ENCODE assay signal across 17 cellular contexts in the genomic region with DNA sequence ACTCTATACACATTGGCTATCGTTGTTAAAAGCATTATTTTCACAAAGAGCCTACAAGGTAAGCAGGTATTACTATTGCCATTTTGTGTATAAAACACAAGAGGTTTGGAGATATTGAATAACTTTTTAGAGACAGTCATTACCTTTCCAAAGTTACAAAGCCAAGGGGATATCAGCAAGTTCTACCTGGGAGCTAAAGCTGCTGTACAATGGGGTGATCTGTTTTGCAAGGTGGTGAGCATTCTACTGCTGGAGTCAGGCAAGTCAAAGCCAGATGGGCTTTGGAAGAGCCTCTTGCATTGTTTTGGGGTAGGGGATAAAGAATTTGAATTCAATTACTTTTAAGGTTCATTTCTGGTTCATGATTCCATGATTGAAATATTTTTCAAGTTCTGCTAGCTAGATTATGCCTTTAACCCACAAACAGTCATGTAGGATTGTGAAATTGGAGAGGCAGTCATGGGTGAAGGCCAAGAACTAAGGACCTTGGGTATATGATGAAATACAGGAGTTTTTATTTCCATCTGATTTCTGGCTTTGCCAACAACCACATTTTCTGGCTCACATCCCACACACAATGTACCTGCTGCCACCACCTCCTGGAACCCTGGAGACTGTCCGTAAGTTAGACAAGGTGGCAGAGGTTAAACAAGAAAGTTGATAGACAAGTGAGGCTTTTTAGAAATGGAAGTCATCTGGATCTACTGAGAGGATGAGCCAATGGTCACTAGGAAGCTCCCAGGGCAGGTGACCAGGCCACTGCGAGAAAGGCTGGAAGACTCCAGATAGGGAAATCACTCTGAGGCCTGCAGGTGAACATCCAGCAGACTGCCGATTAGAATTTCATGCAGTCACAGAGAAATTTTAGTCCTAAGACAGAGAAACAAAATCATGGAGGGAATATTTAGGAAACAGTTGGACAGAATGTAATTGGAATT.
DNase-seq lines count a peak whose midpoint lies in the region; ATAC-seq and TF ChIP-seq lines count a peak whose summit lies in the region.
"Had no signal": no experiment of that assay in that cellular context is flagged by ENCODE, and none has a peak within 500 bp of the region (broad histone marks: within the 10 kb centered on the region; RNA-seq: fewer than 3 reads in every experiment).

No MANE protein-coding gene starts in this region.

- CTCF ChIA-PET in mammary epithelial cell (lab: Charles Lee; ENCODE audit: low non-redundant PET), result no interaction called here

- TF ChIP-seq CTCF in mammary epithelial cell (conservative IDR thresholded peaks at IDR 0.05 in 1 of 2, IDR thresholded peaks at IDR 0.05 in 1 of 2; ENCODE audit: extremely low read depth in 1 of 2, insufficient read depth in 1 of 2, low read depth in 1 of 2, low read length in 2 of 2) (no peak), neural progenitor cell (IDR thresholded peaks at IDR 0.05) (no peak), smooth muscle cell (IDR thresholded peaks at IDR 0.05; ENCODE audit: borderline replicate concordance, insufficient read depth, poor library complexity, severe bottlenecking) (no peak)

- no peaks in the 10 kb centered on the region for H3K36me3 Mint-ChIP-seq in neural progenitor cell

- H2AFZ ChIP-seq in ACC112 (ENCODE audit: low read length, unreplicated experiment), result no peak overlapping the region
- no peak overlapping the region for H2AFZ ChIP-seq in GM23248
- no peak overlapping the region for H2AFZ ChIP-seq in mammary epithelial cell (ENCODE audit: low read depth, low read length)
- no peak overlapping the region for H2AFZ ChIP-seq in neural progenitor cell (replicated peaks)
- H2AFZ ChIP-seq in smooth muscle cell (ENCODE audit: low read depth), result no peak overlapping the region

- no peak for ATAC-seq in HG02763 (IDR thresholded peaks at IDR 0.05; ENCODE audit: unreplicated experiment)
- ATAC-seq: activated T-cell treated with anti-CD3 and anti-CD28 coated beads, Interleukin-2, amount 50 U/mL, for 4 hours had no signal

- H3K9me3 Mint-ChIP-seq in neural progenitor cell, result peaks cover 6% of the 10 kb centered on the region

- H3K4me1 ChIP-seq in ACC112 (ENCODE audit: control insufficient read depth, insufficient read depth, low read length, unreplicated experiment), result peaks cover 37% of the 10 kb centered on the region
- H3K4me1 ChIP-seq in GM23248 (ENCODE audit: insufficient read depth), result peaks cover 38% of the 10 kb centered on the region
- H3K4me1 ChIP-seq in mammary epithelial cell (ENCODE audit: insufficient read depth, low read length), result peaks cover 4% of the 10 kb centered on the region
- no peaks in the 10 kb centered on the region for H3K4me1 ChIP-seq in neural progenitor cell
- H3K4me1 ChIP-seq in smooth muscle cell (ENCODE audit: low read depth), result no peaks in the 10 kb centered on the region
- H3K4me1 ChIP-seq: uterus had no signal

- in situ Hi-C loops in GM23248 (cut with MboI) (no loop called here), mammary epithelial cell (cut with MboI; ENCODE audit: low sequenced_read_pairs in 2 of 2) (no loop called here)

- H3K27me3 ChIP-seq in ACC112 (ENCODE audit: insufficient read depth, low read length), result no peaks in the 10 kb centered on the region
- H3K27me3 ChIP-seq in GM23248 (replicated peaks; ENCODE audit: insufficient read depth), result no peaks in the 10 kb centered on the region
- H3K27me3 ChIP-seq in mammary epithelial cell (ENCODE audit: insufficient read depth, low read length), result no peaks in the 10 kb centered on the region
- H3K27me3 ChIP-seq in neural progenitor cell, result no peaks in the 10 kb centered on the region
- peaks cover 13% of the 10 kb centered on the region for H3K27me3 ChIP-seq in smooth muscle cell (ENCODE audit: low read depth)
- H3K27me3 ChIP-seq: uterus had no signal

- DNase-seq in GM23248 (peak; percentile 82), mammary epithelial cell (peak; percentile 58), kidney tubule cell (ENCODE audit: low spot score) (peak; percentile 76), neural progenitor cell (ENCODE audit: low spot score) (no peak), NCI-H2227 (lab: John Stamatoyannopoulos, UW; ENCODE audit: unreplicated experiment) (no peak), smooth muscle cell (lab: John Stamatoyannopoulos, UW; ENCODE audit: unreplicated experiment) (no peak)
- DNase-seq: ACHN; activated CD4-positive, CD25-positive, alpha-beta regulatory T cell treated with anti-CD3 and anti-CD28 coated beads, Interleukin-2, amount 50 U/mL, for 72 hours; activated T-cell treated with anti-CD3 and anti-CD28 coated beads, Interleukin-2, amount 50 U/mL, for 4 hours; DND-41; endodermal cell; NCI-H1105; OCI-M1; uterus had no signal

- H3K4me3 ChIP-seq in ACC112 (ENCODE audit: low read depth, low read length) (no peak overlapping the region), GM23248 (0 out of 2 replicates have a peak overlapping the region, but pooled peaks have one; percentile 29), mammary epithelial cell (replicated peaks in 1 of 3; ENCODE audit: insufficient read depth in 1 of 3, low read depth in 2 of 3, low read length in 3 of 3) (no peak overlapping the region), neural progenitor cell (no peak overlapping the region), smooth muscle cell (no peak overlapping the region)
- H3K4me3 ChIP-seq: uterus had no signal

- dilution Hi-C loops in mammary epithelial cell (cut with HindIII; ENCODE audit: low sequenced_read_pairs), result no loop called here

- H3K9ac ChIP-seq in GM23248, result no peak overlapping the region
- no peak overlapping the region for H3K9ac ChIP-seq in mammary epithelial cell (ENCODE audit: insufficient read depth, low read length)
- H3K9ac ChIP-seq in neural progenitor cell, result no peak overlapping the region
- H3K9ac ChIP-seq in smooth muscle cell (ENCODE audit: low read depth), result no peak overlapping the region

- 65 to 70% methylated on average over 4 of the region's 4 CpGs for WGBS in GM23248 (ENCODE audit: low coverage in 1 of 2, low lambda C conversion rate in 2 of 2, missing lambda C conversion rate in 2 of 2), 2 experiments
- 81% methylated on average over 3 of the region's 4 CpGs for WGBS in mammary epithelial cell (ENCODE audit: low coverage, missing lambda C conversion rate)
- WGBS in smooth muscle cell (ENCODE audit: low lambda C conversion rate), result over 99% methylated on average over 4 of the region's 4 CpGs

- H3K9me3 ChIP-seq in GM23248 (ENCODE audit: low read depth) (no peaks in the 10 kb centered on the region), mammary epithelial cell (replicated peaks; ENCODE audit: insufficient read depth, low read length) (no peaks in the 10 kb centered on the region), neural progenitor cell (ENCODE audit: low read depth) (no peaks in the 10 kb centered on the region), smooth muscle cell (replicated peaks; ENCODE audit: low read depth) (no peaks in the 10 kb centered on the region)
- H3K9me3 ChIP-seq: uterus had no signal

- peaks cover 7% of the 10 kb centered on the region for H3K27me3 Mint-ChIP-seq in neural progenitor cell (ENCODE audit: insufficient read depth, low read depth)

- intact Hi-C loops in mammary epithelial cell (cut with micrococcal nuclease), result no loop called here

- BruUV-seq in mammary epithelial cell (replicated peaks; lab: Mats Ljungman, UMichigan), result no TSS peak

- no peak overlapping the region for H3K4me3 Mint-ChIP-seq in neural progenitor cell
- H3K4me3 Mint-ChIP-seq: activated T-cell treated with anti-CD3 and anti-CD28 coated beads, Interleukin-2, amount 50 U/mL, for 4 hours; brain; endodermal cell had no signal

- H3K27ac ChIP-seq in ACC112 (ENCODE audit: low read depth, low read length), result peak overlapping the region; percentile 63
- peak overlapping the region; percentile 70 for H3K27ac ChIP-seq in GM23248
- no peak overlapping the region for H3K27ac ChIP-seq in mammary epithelial cell (ENCODE audit: insufficient read depth, low read depth, low read length)
- H3K27ac ChIP-seq in neural progenitor cell, result no peak overlapping the region
- no peak overlapping the region for H3K27ac ChIP-seq in smooth muscle cell (ENCODE audit: low read depth)
- H3K27ac ChIP-seq: uterus had no signal

- no peaks in the 10 kb centered on the region for H3K4me1 Mint-ChIP-seq in neural progenitor cell

- H3K36me3 ChIP-seq in ACC112 (ENCODE audit: insufficient read depth, low read length) (no peaks in the 10 kb centered on the region), GM23248 (ENCODE audit: low read depth) (no peaks in the 10 kb centered on the region), mammary epithelial cell (ENCODE audit: insufficient read depth, low read length) (no peaks in the 10 kb centered on the region), neural progenitor cell (no peaks in the 10 kb centered on the region), smooth muscle cell (ENCODE audit: low read depth) (no peaks in the 10 kb centered on the region)
- H3K36me3 ChIP-seq: uterus had no signal

- H3K27ac Mint-ChIP-seq in neural progenitor cell, result no peak overlapping the region
- H3K27ac Mint-ChIP-seq: endodermal cell had no signal

- no peaks in the 10 kb centered on the region for H3K79me2 ChIP-seq in ACC112 (ENCODE audit: control insufficient read depth, insufficient read depth, low read length, unreplicated experiment)
- H3K79me2 ChIP-seq in GM23248 (ENCODE audit: insufficient read depth), result no peaks in the 10 kb centered on the region
- H3K79me2 ChIP-seq in mammary epithelial cell (ENCODE audit: insufficient read depth, low read length), result no peaks in the 10 kb centered on the region
- no peaks in the 10 kb centered on the region for H3K79me2 ChIP-seq in neural progenitor cell (ENCODE audit: low read depth)
- H3K79me2 ChIP-seq in smooth muscle cell (ENCODE audit: low read depth), result no peaks in the 10 kb centered on the region

- H3K4me2 ChIP-seq in GM23248 (ENCODE audit: unreplicated experiment) (peak overlapping the region; percentile 16), mammary epithelial cell (ENCODE audit: insufficient read depth, low read depth, low read length) (no peak overlapping the region), neural progenitor cell (no peak overlapping the region), smooth muscle cell (no peak overlapping the region)

- no peaks in the 10 kb centered on the region for H3K9me2 ChIP-seq in GM23248 (ENCODE audit: insufficient read depth)

- H4K20me1 ChIP-seq in GM23248 (ENCODE audit: insufficient read depth) (no peaks in the 10 kb centered on the region), mammary epithelial cell (ENCODE audit: insufficient read depth, low read length) (no peaks in the 10 kb centered on the region), neural progenitor cell (ENCODE audit: low read depth) (no peaks in the 10 kb centered on the region), smooth muscle cell (ENCODE audit: low read depth) (no peaks in the 10 kb centered on the region)

- H3F3A ChIP-seq in GM23248 (ENCODE audit: insufficient read depth), result peaks cover 23% of the 10 kb centered on the region
- no peaks in the 10 kb centered on the region for H3F3A ChIP-seq in neural progenitor cell (ENCODE audit: low read depth)
- no peaks in the 10 kb centered on the region for H3F3A ChIP-seq in smooth muscle cell (ENCODE audit: low read depth)

Comparison
In these comparisons a context has a peak if more than half of its experiments do, and no peak if none do; other contexts are left out.
1. H3K27ac ChIP-seq: peak in ACC112 (single experiment) and GM23248 (single experiment); none in mammary epithelial cell (single experiment), neural progenitor cell (single experiment) and smooth muscle cell (single experiment).
2. DNase-seq: peak in GM23248 (single experiment), mammary epithelial cell (single experiment) and kidney tubule cell (single experiment); none in neural progenitor cell (single experiment), NCI-H2227 (single experiment) and smooth muscle cell (single experiment).